Comparison of ENCODE assay signal across 13 cellular contexts in genomic region chr10:4543943-4544540, GRCh38.
"Had no signal": no experiment of that assay in that cellular context is flagged by ENCODE, and none has a peak within 500 bp of the region (broad histone marks: within the 10 kb centered on the region; RNA-seq: fewer than 3 reads in every experiment).

No MANE protein-coding gene starts in this region.

- H3K27ac ChIP-seq: body of pancreas, left lung, parathyroid adenoma, transverse colon had no signal

- ATAC-seq: body of pancreas; left lung; stimulated activated memory B cell treated with anti-CD40 and anti-IgM and Interleukin-4, amounts not matched to agents 10 μg/mL and 1 μg/mL and 100 μg/mL, for 72 hours had no signal

- DNase-seq: activated B cell treated with CpG ODN at 0.5 μM for 24 hours; activated CD4-positive, alpha-beta T cell treated with anti-CD3 and anti-CD28 coated beads, Interleukin-2, amount 10 ng/mL, durations not matched to agents 24 days and 14 days; activated naive CD4-positive, alpha-beta T cell treated with anti-CD3 and anti-CD28 coated beads, Interleukin-2, amount 10 ng/mL, durations not matched to agents 7 days and 5 days; activated T-cell treated with anti-CD3 and anti-CD28 coated beads for 4 hours; body of pancreas; cortex of kidney; effector memory CD4-positive, alpha-beta T cell; left lung; substantia nigra; T-helper 2 cell; transverse colon had no signal

- H3K4me3 ChIP-seq: body of pancreas, left lung, transverse colon had no signal

- H3K4me1 ChIP-seq: body of pancreas, left lung, parathyroid adenoma had no signal

- H3K27me3 ChIP-seq: body of pancreas, left lung, transverse colon had no signal

- H3K36me3 ChIP-seq: left lung, transverse colon had no signal

- H3K9me3 ChIP-seq: body of pancreas, transverse colon had no signal
